8 cellular contexts compared by ENCODE assay signal in genomic region chr1:204495078-204495753, GRCh38. TPM values are rescaled to one million over a fixed set of nuclear protein-coding genes. Genes with fewer than 3 reads are reported as not detected.
DNase-seq lines count a peak whose midpoint lies in the region; ATAC-seq and TF ChIP-seq lines count a peak whose summit lies in the region.

No MANE protein-coding gene starts in this region.

- no peak for DNase-seq in activated T-cell treated with anti-CD3 and anti-CD28 coated beads, Interleukin-2, amount 50 U/mL, for 4 hours
- DNase-seq in activated T-cell treated with anti-CD3 and anti-CD28 coated beads, Interleukin-2, amount 50 U/mL, for 48 hours = no peak
- DNase-seq in fibroblast of the aortic adventitia (ENCODE audit: low read depth) (no peak), medulla oblongata (ENCODE audit: extremely low spot score) (no peak)
- no peak for DNase-seq in effector CD4-positive, alpha-beta T cell

- H3K4me3 ChIP-seq in SU-DHL-6 (ENCODE audit: insufficient read depth, low read length, poor library complexity, severe bottlenecking) (peak overlapping the region; percentile 50), fibroblast of the aortic adventitia (ENCODE audit: low read depth, low read length) (peak overlapping the region; percentile 81), skeletal muscle tissue (ENCODE audit: low read length in 3 of 3) (peak overlapping the region; percentile 77 to 97 (median 90))

- no peaks in the 10 kb centered on the region for H3K36me3 ChIP-seq in SU-DHL-6 (ENCODE audit: low read length)
- H3K36me3 ChIP-seq in skeletal muscle tissue (ENCODE audit: control insufficient read depth in 3 of 3, insufficient read depth in 3 of 3, low read length in 3 of 3) = peaks cover 0 to 3% (median 0%) of the 10 kb centered on the region in 3 donors

- peak; percentile 51 to 61 for ATAC-seq in activated T-cell treated with anti-CD3 and anti-CD28 coated beads, Interleukin-2, amount 50 U/mL, for 4 hours
- ATAC-seq in HG02973 (IDR thresholded peaks at IDR 0.05; ENCODE audit: unreplicated experiment) = peak; percentile 26

- no peaks in the 10 kb centered on the region for H3K79me2 ChIP-seq in SU-DHL-6 (ENCODE audit: insufficient read depth, low read length)

- no peaks in the 10 kb centered on the region for H4K20me1 ChIP-seq in SU-DHL-6 (ENCODE audit: low read depth, low read length)

- peak overlapping the region; percentile 71 for H2AFZ ChIP-seq in SU-DHL-6 (ENCODE audit: low read depth, low read length, severe bottlenecking)

- no peaks in the 10 kb centered on the region for H3K9me3 Mint-ChIP-seq in activated T-cell treated with anti-CD3 and anti-CD28 coated beads, Interleukin-2, amount 50 U/mL, for 4 hours

- peaks cover 42% of the 10 kb centered on the region for H3K4me1 Mint-ChIP-seq in activated T-cell treated with anti-CD3 and anti-CD28 coated beads, Interleukin-2, amount 50 U/mL, for 4 hours (ENCODE audit: low read depth)

- H3K27me3 Mint-ChIP-seq in activated T-cell treated with anti-CD3 and anti-CD28 coated beads, Interleukin-2, amount 50 U/mL, for 4 hours (ENCODE audit: low read depth) = no peaks in the 10 kb centered on the region

- TF ChIP-seq CTCF in SU-DHL-6 (IDR thresholded peaks at IDR 0.05; ENCODE audit: insufficient read depth, low read length, poor library complexity, severe bottlenecking) (no peak), fibroblast of the aortic adventitia (IDR thresholded peaks at IDR 0.05; ENCODE audit: insufficient read depth, low read length) (no peak)

- peaks cover 3% of the 10 kb centered on the region for H3K36me3 Mint-ChIP-seq in activated T-cell treated with anti-CD3 and anti-CD28 coated beads, Interleukin-2, amount 50 U/mL, for 4 hours (ENCODE audit: insufficient read depth)

- H3K9me2 ChIP-seq in SU-DHL-6 (replicated peaks; ENCODE audit: insufficient read depth, low read length) = no peaks in the 10 kb centered on the region

- H3K27ac ChIP-seq in SU-DHL-6 (ENCODE audit: low read depth, low read length) (no peak overlapping the region), skeletal muscle tissue (ENCODE audit: low read depth, low read length) (peak overlapping the region; percentile 58)

- peaks cover 4% of the 10 kb centered on the region for H3F3A ChIP-seq in SU-DHL-6 (ENCODE audit: insufficient read depth)

- H3K4me3 Mint-ChIP-seq in activated T-cell treated with anti-CD3 and anti-CD28 coated beads, Interleukin-2, amount 50 U/mL, for 4 hours = peak overlapping the region; percentile 94

- H3K9me3 ChIP-seq in SU-DHL-6 (ENCODE audit: insufficient read depth, low read length) = no peaks in the 10 kb centered on the region
- no peaks in the 10 kb centered on the region for H3K9me3 ChIP-seq in skeletal muscle tissue (ENCODE audit: control insufficient read depth in 3 of 3, low read length in 3 of 3)

- H3K27me3 ChIP-seq in SU-DHL-6 (ENCODE audit: low read length) = no peaks in the 10 kb centered on the region
- no peaks in the 10 kb centered on the region for H3K27me3 ChIP-seq in skeletal muscle tissue (ENCODE audit: control insufficient read depth in 3 of 3, insufficient read depth in 3 of 3, low read length in 3 of 3)

- H3K9ac ChIP-seq in SU-DHL-6 (ENCODE audit: low read length) (peak overlapping the region; percentile 48; the same call in 1 of the 2 replicates), skeletal muscle tissue (ENCODE audit: low read depth in 1 of 3, low read length in 3 of 3) (peak overlapping the region; percentile 64 to 92 (median 71))

- peak overlapping the region; percentile 63 for H3K4me2 ChIP-seq in SU-DHL-6 (ENCODE audit: low read depth, low read length, poor library complexity, severe bottlenecking)

- peaks cover 29 to 32% (median 30%) of the 10 kb centered on the region in 3 donors for H3K4me1 ChIP-seq in skeletal muscle tissue (ENCODE audit: control insufficient read depth in 3 of 3, insufficient read depth in 3 of 3, low read length in 3 of 3)

RNA-seq across cellular contexts. Expression of gene PIK3C2B, which starts 0.6 kb away (rescaled TPM):
- total RNA-seq in activated T-cell treated with anti-CD3 and anti-CD28 coated beads, Interleukin-2, amount 50 U/mL, for 4 hours = 10 to 100 TPM; 13.6 to 18.1 (median 15.6) TPM
- total RNA-seq in fibroblast of the aortic adventitia (ENCODE audit: low replicate concordance) (4.5 and 8.2 TPM in 2 replicates), skeletal muscle tissue (31.8 TPM)

RNA-seq across cellular contexts. Expression of gene MDM4, which starts 21.0 kb away (rescaled TPM):
- total RNA-seq in activated T-cell treated with anti-CD3 and anti-CD28 coated beads, Interleukin-2, amount 50 U/mL, for 4 hours = 10 to 100 TPM; 57.4 to 70.3 (median 66.0) TPM
- 55.1 and 107 TPM in 2 replicates for total RNA-seq in fibroblast of the aortic adventitia (ENCODE audit: low replicate concordance)
- 56.9 TPM for total RNA-seq in skeletal muscle tissue
